Comparison of ENCODE assay signal across 27 cellular contexts in genomic region chr17:6683730-6684459, GRCh38. TPM values are rescaled to one million over a fixed set of nuclear protein-coding genes. Genes with fewer than 3 reads are reported as not detected.
DNase-seq lines count a peak whose midpoint lies in the region; ATAC-seq, FAIRE-seq and TF ChIP-seq lines count a peak whose summit lies in the region.
"Had no signal": no experiment of that assay in that cellular context is flagged by ENCODE, and none has a peak within 500 bp of the region (broad histone marks: within the 10 kb centered on the region; RNA-seq: fewer than 3 reads in every experiment).

No MANE protein-coding gene starts in this region.

- no peaks in the 10 kb centered on the region for H3K79me2 ChIP-seq in H1 (ENCODE audit: control insufficient read depth in 1 of 2, insufficient read depth in 2 of 2, low read length in 2 of 2)
- no peaks in the 10 kb centered on the region for H3K79me2 ChIP-seq in mesendoderm (ENCODE audit: control insufficient read depth, insufficient read depth, low read length)

- no peak overlapping the region for H3K4me3 ChIP-seq in H1 (ENCODE audit: extremely low read depth in 1 of 4, insufficient read depth in 2 of 4, low read depth in 3 of 4, low read length in 4 of 4)
- H3K4me3 ChIP-seq in mesendoderm (ENCODE audit: low read length): no peak overlapping the region

- H3K23ac ChIP-seq in H1 (ENCODE audit: insufficient read length): no peak overlapping the region
- H3K23ac ChIP-seq in mesendoderm (ENCODE audit: low read length): no peak overlapping the region

- no peaks in the 10 kb centered on the region for H3K79me1 ChIP-seq in H1 (ENCODE audit: low read depth, low read length)
- H3K79me1 ChIP-seq in mesendoderm (ENCODE audit: low read length): no peaks in the 10 kb centered on the region

- H3K56ac ChIP-seq in H1 (replicated peaks; ENCODE audit: insufficient read length, low read depth, low read length) (no peak overlapping the region), mesendoderm (ENCODE audit: low read length) (peak overlapping the region; percentile 62)

- FAIRE-seq in H1 (lab: Jason Lieb, UNC): no peak
- FAIRE-seq: GM12891 had no signal

- H4K5ac ChIP-seq in H1 (ENCODE audit: insufficient read length, low read depth, low read length): no peak overlapping the region
- H4K5ac ChIP-seq in mesendoderm (ENCODE audit: low read length): no peak overlapping the region

- H4K20me1 ChIP-seq in H1 (replicated peaks in 1 of 2; ENCODE audit: control insufficient read depth in 1 of 2, insufficient read depth in 2 of 2, low read length in 2 of 2): no peaks in the 10 kb centered on the region

- TF ChIP-seq RAD21 in H1 (IDR thresholded peaks at IDR 0.05 in 1 of 2, conservative IDR thresholded peaks at IDR 0.05 in 1 of 2; ENCODE audit: low read depth in 2 of 2, low read length in 2 of 2): no peak

- no peak overlapping the region for H2BK20ac ChIP-seq in H1 (ENCODE audit: low read length)

- H3K18ac ChIP-seq in H1 (ENCODE audit: extremely low read depth, low read length) (no peak overlapping the region), mesendoderm (ENCODE audit: low read length) (no peak overlapping the region)

- H3K36me3 ChIP-seq in H1 (ENCODE audit: control insufficient read depth in 2 of 4, insufficient read depth in 4 of 4, low read length in 3 of 4): no peaks in the 10 kb centered on the region
- no peaks in the 10 kb centered on the region for H3K36me3 ChIP-seq in mesendoderm (ENCODE audit: control insufficient read depth, insufficient read depth, low read length)
- H3K36me3 ChIP-seq: BE2C had no signal

- H2AFZ ChIP-seq in H1 (ENCODE audit: low read length): no peak overlapping the region

- H3K4me3 Mint-ChIP-seq in stimulated activated effector memory CD8-positive, alpha-beta T cell treated with anti-CD3 and anti-CD28 coated beads, Interleukin-12 subunit alpha, Interleukin-12 subunit beta, amount 100 ng/mL, for 72 hours: no peak overlapping the region
- H3K4me3 Mint-ChIP-seq: IgD-negative memory B cell had no signal

- 100% methylated on average over 3 of the region's 3 CpGs; no CpG with 5 or more reads in 1 of the 2 experiments for WGBS in H1 (ENCODE audit: extremely low coverage in 1 of 2, insufficient coverage in 1 of 2, insufficient read length in 1 of 2, insufficient replicate concordance in 2 of 2, low coverage in 1 of 2, low lambda C conversion rate in 2 of 2, missing lambda C conversion rate in 1 of 2), 2 experiments
- WGBS in mesendoderm (ENCODE audit: extremely low coverage, insufficient coverage, low lambda C conversion rate): no CpG with 5 or more reads among the region's 3 CpGs

- no peak for TF ChIP-seq EP300 in H1 (IDR thresholded peaks at IDR 0.05; ENCODE audit: borderline replicate concordance in 1 of 2, low read depth in 2 of 2, low read length in 2 of 2)

- H3K9ac ChIP-seq in H1 (replicated peaks in 1 of 4; ENCODE audit: extremely low read depth in 1 of 4, low read depth in 3 of 4, low read length in 3 of 4) (no peak overlapping the region), mesendoderm (ENCODE audit: low read length) (no peak overlapping the region)
- H3K9ac ChIP-seq: KMS-11 had no signal

- H3K4ac ChIP-seq in H1 (replicated peaks; ENCODE audit: insufficient read length, low read depth, low read length) (no peak overlapping the region), mesendoderm (ENCODE audit: low read depth, low read length) (no peak overlapping the region)

- TF ChIP-seq CTCF in 22Rv1 (IDR thresholded peaks at IDR 0.05) (no peak), H1 (IDR thresholded peaks at IDR 0.05; ENCODE audit: control extremely low read depth in 1 of 3, insufficient read depth in 1 of 3, low read depth in 1 of 3, low read length in 3 of 3) (no peak)

- no peaks in the 10 kb centered on the region for H3K4me1 Mint-ChIP-seq in stimulated activated effector memory CD8-positive, alpha-beta T cell treated with anti-CD3 and anti-CD28 coated beads, Interleukin-12 subunit alpha, Interleukin-12 subunit beta, amount 100 ng/mL, for 72 hours

- no peak overlapping the region for H3K14ac ChIP-seq in H1 (ENCODE audit: insufficient read length)

- CTCF ChIA-PET in H1 (lab: Charles Lee; ENCODE audit: partially characterized antibody): interaction anchor here (0.8 to 2.6 kb wide), 9 partner anchors 15 to 321 kb away, joined by 3 to 13 read pairs (median 5); partner anchors contain the start of gene SLC13A5

- H3K27ac ChIP-seq in 22Rv1: 0 out of 2 replicates have a peak overlapping the region, but pooled peaks have one; percentile 8
- no peak overlapping the region for H3K27ac ChIP-seq in H1 (ENCODE audit: low read depth, low read length)
- H3K27ac ChIP-seq in mesendoderm (ENCODE audit: low read depth, low read length): no peak overlapping the region
- H3K27ac ChIP-seq: KMS-11, RWPE1 had no signal

- no peak for ATAC-seq in stimulated activated effector memory CD8-positive, alpha-beta T cell treated with anti-CD3 and anti-CD28 coated beads, Interleukin-12 subunit alpha, Interleukin-12 subunit beta, amount 100 ng/mL, for 72 hours
- ATAC-seq: HCT116, Panc1 had no signal

- H2BK15ac ChIP-seq in H1 (ENCODE audit: low read length) (no peak overlapping the region), mesendoderm (replicated peaks; ENCODE audit: low read depth) (no peak overlapping the region)

- H3K4me2 ChIP-seq in H1 (ENCODE audit: insufficient read depth in 1 of 2, low read depth in 2 of 2, low read length in 2 of 2) (no peak overlapping the region), mesendoderm (ENCODE audit: low read length) (no peak overlapping the region)
- H3K4me2 ChIP-seq: KMS-11 had no signal

- H2BK5ac ChIP-seq in H1 (ENCODE audit: low read depth, low read length) (no peak overlapping the region), mesendoderm (ENCODE audit: low read length) (peak overlapping the region; percentile 33)

- H4K8ac ChIP-seq in H1 (ENCODE audit: extremely low read depth, insufficient read depth, low read length): no peak overlapping the region
- no peak overlapping the region for H4K8ac ChIP-seq in mesendoderm (ENCODE audit: low read depth, low read length)

- H2AK5ac ChIP-seq in H1 (ENCODE audit: low read depth, low read length) (peak overlapping the region; percentile 24; the same call in 1 of the 2 replicates), mesendoderm (ENCODE audit: low read length) (peak overlapping the region; percentile 46)

- no peaks in the 10 kb centered on the region for H3K9me3 ChIP-seq in H1 (ENCODE audit: insufficient read depth in 2 of 2, low read depth in 1 of 2, low read length in 1 of 2)
- H3K9me3 ChIP-seq: BE2C had no signal

- TF ChIP-seq POLR2A in H1 (IDR thresholded peaks at IDR 0.05; ENCODE audit: control extremely low read depth in 1 of 2, low read depth in 2 of 2, low read length in 2 of 2): no peak

- H2BK12ac ChIP-seq in H1 (ENCODE audit: low read depth, low read length): no peak overlapping the region

- no peaks in the 10 kb centered on the region; a peak in 1 of 7 replicates for H3K4me1 ChIP-seq in H1 (replicated peaks in 1 of 4; ENCODE audit: control insufficient read depth in 3 of 4, insufficient read depth in 4 of 4, low read length in 3 of 4)
- H3K4me1 ChIP-seq in mesendoderm (ENCODE audit: control insufficient read depth, low read depth, low read length): peaks cover 8% of the 10 kb centered on the region
- H3K4me1 ChIP-seq: BE2C had no signal

- H4K91ac ChIP-seq in H1 (replicated peaks; ENCODE audit: insufficient read length, low read length): no peak overlapping the region

- H2BK120ac ChIP-seq in H1 (replicated peaks; ENCODE audit: low read depth, low read length): no peak overlapping the region
- H2BK120ac ChIP-seq in mesendoderm (ENCODE audit: low read depth, low read length): no peak overlapping the region

- DNase-seq in H1 (ENCODE audit: low read depth in 1 of 2, low spot score in 2 of 2) (no peak), mesendoderm (no peak), NCI-H1105 treated with DMSO at 0.1 percent for 48 hours (lab: John Stamatoyannopoulos, UW) (no peak), medulla oblongata (ENCODE audit: extremely low spot score) (no peak)
- DNase-seq in stimulated activated effector memory CD8-positive, alpha-beta T cell treated with anti-CD3 and anti-CD28 coated beads, Interleukin-12 subunit alpha, Interleukin-12 subunit beta, amount 100 ng/mL, for 72 hours (ENCODE audit: low spot score in 2 of 2): no peak
- DNase-seq: 8988T, ACHN, BE2C, Calu3, DMS79 treated with DMSO at 0.1 percent for 48 hours, GF-D8, NCI-H1092, NCI-H1436 treated with DMSO at 0.1 percent for 48 hours, NCI-H187 treated with DMSO at 0.1 percent for 48 hours, NCI-H2171 treated with DMSO at 0.1 percent for 48 hours, NCI-H345, NCI-H510A treated with DMSO at 0.1 percent for 48 hours had no signal

- H3K27me3 ChIP-seq in H1 (replicated peaks in 1 of 4; ENCODE audit: control insufficient read depth in 3 of 4, extremely low read depth in 1 of 4, insufficient read depth in 3 of 4, low read length in 3 of 4) (no peaks in the 10 kb centered on the region; a peak in 1 of 7 replicates), mesendoderm (ENCODE audit: insufficient read depth, low read length, poor library complexity) (no peaks in the 10 kb centered on the region)
- H3K27me3 ChIP-seq: BE2C had no signal

- H3K27ac Mint-ChIP-seq in stimulated activated effector memory CD8-positive, alpha-beta T cell treated with anti-CD3 and anti-CD28 coated beads, Interleukin-12 subunit alpha, Interleukin-12 subunit beta, amount 100 ng/mL, for 72 hours: no peak overlapping the region
- H3K27ac Mint-ChIP-seq: IgD-negative memory B cell had no signal

- POLR2A ChIA-PET in H1 (lab: Charles Lee; ENCODE audit: partially characterized antibody): interaction anchor here (0.6 to 0.8 kb wide), 2 partner anchors 7 to 163 kb away, joined by 3 to 4 read pairs; no protein-coding TSS in a partner anchor

- no peaks in the 10 kb centered on the region for H3K36me3 Mint-ChIP-seq in stimulated activated effector memory CD8-positive, alpha-beta T cell treated with anti-CD3 and anti-CD28 coated beads, Interleukin-12 subunit alpha, Interleukin-12 subunit beta, amount 100 ng/mL, for 72 hours

- H3K23me2 ChIP-seq in H1 (ENCODE audit: low read depth, low read length): no peaks in the 10 kb centered on the region

- no peaks in the 10 kb centered on the region for H3K9me3 Mint-ChIP-seq in stimulated activated effector memory CD8-positive, alpha-beta T cell treated with anti-CD3 and anti-CD28 coated beads, Interleukin-12 subunit alpha, Interleukin-12 subunit beta, amount 100 ng/mL, for 72 hours
- H3K9me3 Mint-ChIP-seq: IgD-negative memory B cell had no signal

RNA-seq across cellular contexts. Expression of gene SLC13A5, which starts 29.3 kb away (rescaled TPM):
- 1.8 and 2.6 TPM in 2 replicates for total RNA-seq in H1 (2021; fragmentation: NEBNext Ultra II Directional; extraction: Animal tissue kit (Norgen Biotek cat#: 25700))
- polyA plus RNA-seq in H1 (2011; rRNA removed): 2.1 and 3.5 TPM in 2 replicates
- polyA plus RNA-seq in H1 (2011; cell fraction: cytosol; rRNA removed): 3.1 TPM
- 6.6 TPM for polyA plus RNA-seq in H1 (2011; cell fraction: nucleus; rRNA removed)
- 1.2 to 2.7 TPM (median 2.5 TPM) in 4 replicates for polyA plus RNA-seq in H1 (2012, experiment 1 of 2)
- polyA plus RNA-seq in H1 (2012, experiment 2 of 2): 1.6 TPM
- 3.1 TPM for polyA plus RNA-seq in H1 (2013, experiment 1 of 2)
- 3.2 TPM for polyA plus RNA-seq in H1 (2013, experiment 2 of 2)
- polyA minus RNA-seq in H1 (2011; rRNA and poly(A)+ RNA removed): 6.9 and 9.0 TPM in 2 replicates
- 3.5 TPM for polyA minus RNA-seq in H1 (2011; cell fraction: cytosol; rRNA and poly(A)+ RNA removed)
- polyA minus RNA-seq in H1 (2011; cell fraction: nucleus; rRNA and poly(A)+ RNA removed): 6.0 TPM
- 0.35 TPM for polyA plus RNA-seq in mesendoderm (2013, experiment 1 of 2)
- polyA plus RNA-seq in mesendoderm (2013, experiment 2 of 2): 0.25 TPM
- total RNA-seq: H4, OCI-LY7, SK-MEL-5 had no signal

RNA-seq across cellular contexts. Expression of gene C17orf100, which starts 32.3 kb away (rescaled TPM):
- total RNA-seq in H1 (2021; fragmentation: NEBNext Ultra II Directional; extraction: Animal tissue kit (Norgen Biotek cat#: 25700)): 1.6 and 2.8 TPM in 2 replicates
- polyA plus RNA-seq in H1 (2011; rRNA removed): 2.1 and 2.6 TPM in 2 replicates
- polyA plus RNA-seq in H1 (2011; cell fraction: cytosol; rRNA removed): 2.2 TPM
- polyA plus RNA-seq in H1 (2011; cell fraction: nucleus; rRNA removed): 3.1 TPM
- 1.9 to 2.9 TPM (median 2.7 TPM) in 4 replicates for polyA plus RNA-seq in H1 (2012, experiment 1 of 2)
- polyA plus RNA-seq in H1 (2012, experiment 2 of 2): 1.5 TPM
- polyA plus RNA-seq in H1 (2013, experiment 1 of 2): 2.5 TPM
- 2.7 TPM for polyA plus RNA-seq in H1 (2013, experiment 2 of 2)
- 0.57 and 0.71 TPM in 2 replicates for polyA minus RNA-seq in H1 (2011; rRNA and poly(A)+ RNA removed)
- 3.0 TPM for polyA minus RNA-seq in H1 (2011; cell fraction: cytosol; rRNA and poly(A)+ RNA removed)
- 4.0 TPM for polyA minus RNA-seq in H1 (2011; cell fraction: nucleus; rRNA and poly(A)+ RNA removed)
- 1.5 TPM for polyA plus RNA-seq in mesendoderm (2013, experiment 1 of 2)
- 1.4 TPM for polyA plus RNA-seq in mesendoderm (2013, experiment 2 of 2)

RNA-seq across cellular contexts. Expression of gene MED31, which starts 32.5 kb away (rescaled TPM):
- 11.0 and 12.3 TPM in 2 replicates for total RNA-seq in H1 (2021; fragmentation: NEBNext Ultra II Directional; extraction: Animal tissue kit (Norgen Biotek cat#: 25700))
- polyA plus RNA-seq in H1 (2011; rRNA removed): 2.4 and 4.6 TPM in 2 replicates
- 5.0 TPM for polyA plus RNA-seq in H1 (2011; cell fraction: cytosol; rRNA removed)
- 2.1 TPM for polyA plus RNA-seq in H1 (2011; cell fraction: nucleus; rRNA removed)
- 5.1 to 7.2 TPM (median 6.7 TPM) in 4 replicates for polyA plus RNA-seq in H1 (2012, experiment 1 of 2)
- polyA plus RNA-seq in H1 (2012, experiment 2 of 2): 11.5 TPM
- 24.1 TPM for polyA plus RNA-seq in H1 (2013, experiment 1 of 2)
- 23.7 TPM for polyA plus RNA-seq in H1 (2013, experiment 2 of 2)
- polyA minus RNA-seq in H1 (2011; rRNA and poly(A)+ RNA removed): 2.8 and 3.9 TPM in 2 replicates
- 1.8 TPM for polyA minus RNA-seq in H1 (2011; cell fraction: cytosol; rRNA and poly(A)+ RNA removed)
- polyA minus RNA-seq in H1 (2011; cell fraction: nucleus; rRNA and poly(A)+ RNA removed): 9.7 TPM
- polyA plus RNA-seq in mesendoderm (2013, experiment 1 of 2): 29.0 TPM
- 26.8 TPM for polyA plus RNA-seq in mesendoderm (2013, experiment 2 of 2)

RNA-seq across cellular contexts. Expression of gene TXNDC17, which starts 43.0 kb away (rescaled TPM):
- total RNA-seq in H1 (2021; fragmentation: NEBNext Ultra II Directional; extraction: Animal tissue kit (Norgen Biotek cat#: 25700)): 182 and 192 TPM in 2 replicates
- 410 TPM in 2 replicates for polyA plus RNA-seq in H1 (2011; rRNA removed)
- 569 TPM for polyA plus RNA-seq in H1 (2011; cell fraction: cytosol; rRNA removed)
- polyA plus RNA-seq in H1 (2011; cell fraction: nucleus; rRNA removed): 184 TPM
- 331 to 495 TPM (median 353 TPM) in 4 replicates for polyA plus RNA-seq in H1 (2012, experiment 1 of 2)
- polyA plus RNA-seq in H1 (2012, experiment 2 of 2): 139 TPM
- 260 TPM for polyA plus RNA-seq in H1 (2013, experiment 1 of 2)
- polyA plus RNA-seq in H1 (2013, experiment 2 of 2): 290 TPM
- 44.9 and 53.2 TPM in 2 replicates for polyA minus RNA-seq in H1 (2011; rRNA and poly(A)+ RNA removed)
- polyA minus RNA-seq in H1 (2011; cell fraction: cytosol; rRNA and poly(A)+ RNA removed): 87.0 TPM
- polyA minus RNA-seq in H1 (2011; cell fraction: nucleus; rRNA and poly(A)+ RNA removed): 34.3 TPM
- 293 TPM for polyA plus RNA-seq in mesendoderm (2013, experiment 1 of 2)
- 286 TPM for polyA plus RNA-seq in mesendoderm (2013, experiment 2 of 2)

RNA-seq across cellular contexts. Expression of gene KIAA0753, which starts 43.4 kb away (rescaled TPM):
- total RNA-seq in H1 (2021; fragmentation: NEBNext Ultra II Directional; extraction: Animal tissue kit (Norgen Biotek cat#: 25700)): 27.1 and 29.2 TPM in 2 replicates
- 4.2 and 5.0 TPM in 2 replicates for polyA plus RNA-seq in H1 (2011; rRNA removed)
- 5.2 TPM for polyA plus RNA-seq in H1 (2011; cell fraction: cytosol; rRNA removed)
- 9.0 TPM for polyA plus RNA-seq in H1 (2011; cell fraction: nucleus; rRNA removed)
- polyA plus RNA-seq in H1 (2012, experiment 1 of 2): 13.1 to 22.2 TPM (median 14.8 TPM) in 4 replicates
- 1.4 TPM for polyA plus RNA-seq in H1 (2012, experiment 2 of 2)
- polyA plus RNA-seq in H1 (2013, experiment 1 of 2): 11.6 TPM
- 14.2 TPM for polyA plus RNA-seq in H1 (2013, experiment 2 of 2)
- 7.3 and 12.7 TPM in 2 replicates for polyA minus RNA-seq in H1 (2011; rRNA and poly(A)+ RNA removed)
- polyA minus RNA-seq in H1 (2011; cell fraction: cytosol; rRNA and poly(A)+ RNA removed): 10.1 TPM
- 27.5 TPM for polyA minus RNA-seq in H1 (2011; cell fraction: nucleus; rRNA and poly(A)+ RNA removed)
- polyA plus RNA-seq in mesendoderm (2013, experiment 1 of 2): 14.7 TPM
- polyA plus RNA-seq in mesendoderm (2013, experiment 2 of 2): 13.7 TPM
